In the genomic region with DNA sequence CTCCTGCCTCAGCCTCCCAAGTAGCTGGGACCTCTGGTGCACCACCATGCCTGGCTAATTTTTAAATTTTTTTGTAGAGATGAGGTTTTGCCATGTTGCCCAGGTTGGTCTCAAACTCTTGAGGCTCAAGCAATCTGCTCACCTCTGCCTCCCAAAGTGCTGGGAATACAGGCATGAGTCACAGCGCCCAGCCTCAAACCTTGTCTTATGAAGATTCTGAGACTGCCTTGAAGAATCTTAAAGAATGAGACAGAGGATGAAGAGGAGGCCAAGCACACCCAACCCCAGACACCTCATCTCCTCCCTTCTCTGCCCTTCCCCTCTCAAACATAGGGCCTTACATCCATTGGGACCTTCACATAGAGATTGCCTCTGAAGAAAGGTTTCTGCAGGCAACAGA, we compare ENCODE assay signal across 24 cellular contexts.
DNase-seq lines count a peak whose midpoint lies in the region; ATAC-seq, FAIRE-seq and TF ChIP-seq lines count a peak whose summit lies in the region.
"Had no signal": no experiment of that assay in that cellular context is flagged by ENCODE, and none has a peak within 500 bp of the region (broad histone marks: within the 10 kb centered on the region; RNA-seq: fewer than 3 reads in every experiment).

No MANE protein-coding gene starts in this region.

- no peak overlapping the region for H3K56ac ChIP-seq in IMR-90 (ENCODE audit: extremely low read depth, insufficient read depth, low read length)

- intact Hi-C loops in HepG2 (cut with micrococcal nuclease; ENCODE audit: unreplicated experiment) (loop anchor here (5.0 kb wide), 1 partner anchor 41 kb away; no protein-coding TSS in a partner anchor), right lobe of liver (cut with DNase I) (no loop called here), IMR-90 (cut with micrococcal nuclease) (no loop called here)

- dilution Hi-C loops in IMR-90 (cut with HindIII; ENCODE audit: low sequenced_read_pairs, unreplicated experiment), result no loop called here

- H3K9me3 Mint-ChIP-seq in T-helper 2 cell treated with Interferon-gamma antibody and Interleukin-4, amounts not matched to agents 5 μg/mL and 100 μg/mL, for 36 hours, result no peaks in the 10 kb centered on the region
- H3K9me3 Mint-ChIP-seq in natural killer cell treated with Interleukin-12 subunit alpha and Interleukin-12 subunit beta and Interleukin-15 and Interleukin-18, amount 100 ng/mL, for 72 hours, result no peaks in the 10 kb centered on the region
- H3K9me3 Mint-ChIP-seq: H9, IgD-negative memory B cell had no signal

- no peak for DNase-seq in HepG2 (ENCODE audit: low spot score)
- no peak for DNase-seq in right lobe of liver
- no peak for DNase-seq in IMR-90
- DNase-seq in amniotic epithelial cell (ENCODE audit: low read depth), result peak; percentile 8
- no peak for DNase-seq in T-helper 2 cell treated with Interferon-gamma antibody and Interleukin-4, amounts not matched to agents 5 μg/mL and 100 μg/mL, for 36 hours (ENCODE audit: low spot score)
- DNase-seq in trophoblast cell, result no peak
- DNase-seq in natural killer cell treated with Interleukin-12 subunit alpha and Interleukin-12 subunit beta and Interleukin-15 and Interleukin-18, amount 100 ng/mL, for 72 hours (ENCODE audit: low spot score), result no peak
- DNase-seq: 8988T, DMS53, GM23248, H9, NCI-H1048, NCI-H1417, NCI-H1694, NCI-H2081, NCI-H2227 treated with DMSO at 0.1 percent for 48 hours, NCI-H526 treated with DMSO at 0.1 percent for 48 hours, SIG-M5, SK-N-SH had no signal

- no peak overlapping the region for H4K8ac ChIP-seq in IMR-90 (ENCODE audit: low read depth in 2 of 2, low read length in 2 of 2)
- no peak overlapping the region for H4K8ac ChIP-seq in trophoblast cell (ENCODE audit: low read depth, low read length)

- no peak overlapping the region for H4K5ac ChIP-seq in IMR-90 (ENCODE audit: low read depth, low read length)

- no peaks in the 10 kb centered on the region for H3K27me3 ChIP-seq in HepG2 (ENCODE audit: control insufficient read depth in 1 of 2, insufficient read depth in 2 of 2, low read length in 2 of 2)
- H3K27me3 ChIP-seq in right lobe of liver, result no peaks in the 10 kb centered on the region
- no peaks in the 10 kb centered on the region for H3K27me3 ChIP-seq in IMR-90 (ENCODE audit: control insufficient read depth, insufficient read depth, low read length)
- no peaks in the 10 kb centered on the region for H3K27me3 ChIP-seq in parathyroid adenoma (ENCODE audit: control insufficient read depth, insufficient read depth, low read length)
- H3K27me3 ChIP-seq in trophoblast cell (ENCODE audit: insufficient read depth, low read length), result no peaks in the 10 kb centered on the region

- H3K27ac ChIP-seq in HepG2 (ENCODE audit: extremely low read length, insufficient read depth, low read length) (peak overlapping the region; percentile 17), right lobe of liver (no peak overlapping the region), IMR-90 (ENCODE audit: insufficient read depth, low read length) (no peak overlapping the region), parathyroid adenoma (no peak overlapping the region), trophoblast cell (ENCODE audit: low read depth, low read length) (no peak overlapping the region)
- H3K27ac ChIP-seq: GM23248, KMS-11 had no signal

- H2BK20ac ChIP-seq in IMR-90 (ENCODE audit: low read depth, low read length), result no peak overlapping the region

- H3K4me3 ChIP-seq in HepG2 (replicated peaks in 1 of 3; ENCODE audit: insufficient read depth in 1 of 3, low read depth in 2 of 3, low read length in 3 of 3) (no peak overlapping the region), right lobe of liver (no peak overlapping the region), IMR-90 (ENCODE audit: insufficient read depth, low read depth, low read length) (no peak overlapping the region), parathyroid adenoma (ENCODE audit: low read depth, low read length) (no peak overlapping the region), trophoblast cell (ENCODE audit: low read depth, low read length) (no peak overlapping the region)
- H3K4me3 ChIP-seq: GM23248 had no signal

- TF ChIP-seq CTCF in HepG2 (CRISPR knock-in tag; IDR thresholded peaks at IDR 0.05) (no peak), right lobe of liver (IDR thresholded peaks at IDR 0.05) (no peak), IMR-90 (conservative IDR thresholded peaks at IDR 0.05; ENCODE audit: low read depth, low read length) (no peak), parathyroid adenoma (IDR thresholded peaks at IDR 0.05) (no peak)

- H2AK5ac ChIP-seq in IMR-90 (ENCODE audit: low read depth, low read length) (no peak overlapping the region), trophoblast cell (ENCODE audit: low read length) (no peak overlapping the region)

- CTCF ChIA-PET in HepG2 (lab: Yijun Ruan, JAX; ENCODE audit: low intra/inter-chr PET ratio, low total read pairs), result no interaction called here
- CTCF ChIA-PET in IMR-90 (lab: Yijun Ruan, JAX), result no interaction called here

- H2BK5ac ChIP-seq in IMR-90 (ENCODE audit: low read depth, low read length, poor library complexity, severe bottlenecking) (no peak overlapping the region), trophoblast cell (ENCODE audit: low read depth, low read length, poor library complexity) (no peak overlapping the region)

- H4K12ac ChIP-seq in trophoblast cell (ENCODE audit: low read depth, low read length), result no peak overlapping the region

- H4K20me1 ChIP-seq in HepG2 (ENCODE audit: insufficient read depth, low read length) (no peaks in the 10 kb centered on the region), IMR-90 (ENCODE audit: insufficient read depth, low read length) (0 out of 2 replicates have a peak, but pooled peaks cover 6% of the 10 kb centered on the region)

- no peaks in the 10 kb centered on the region for H3K79me2 ChIP-seq in HepG2 (ENCODE audit: insufficient read depth, low read length)
- H3K79me2 ChIP-seq in parathyroid adenoma, result no peaks in the 10 kb centered on the region
- H3K79me2 ChIP-seq in trophoblast cell (ENCODE audit: control insufficient read depth, insufficient read depth, low read length, poor library complexity), result no peaks in the 10 kb centered on the region

- POLR2A ChIA-PET in HepG2 (lab: Yijun Ruan, JAX), result no interaction called here
- POLR2A ChIA-PET in IMR-90 (lab: Charles Lee; ENCODE audit: unreplicated experiment), result no interaction called here

- peaks cover 49% of the 10 kb centered on the region for H3K4me1 ChIP-seq in HepG2 (ENCODE audit: insufficient read depth, low read length)
- H3K4me1 ChIP-seq in right lobe of liver, result peaks cover 0 to 6% (median 0%) of the 10 kb centered on the region in 4 donors
- peaks cover 4% of the 10 kb centered on the region; the same call in 1 of the 2 replicates for H3K4me1 ChIP-seq in IMR-90 (ENCODE audit: control insufficient read depth, insufficient read depth, low read length)
- no peaks in the 10 kb centered on the region for H3K4me1 ChIP-seq in parathyroid adenoma
- no peaks in the 10 kb centered on the region for H3K4me1 ChIP-seq in trophoblast cell (ENCODE audit: control insufficient read depth in 1 of 2, insufficient read depth in 2 of 2, low read length in 2 of 2)

- H3K9me1 ChIP-seq in IMR-90 (ENCODE audit: insufficient read depth, low read length), result peaks cover 17% of the 10 kb centered on the region; the same call in 1 of the 2 replicates

- in situ Hi-C loops in HepG2 (cut with HindIII; ENCODE audit: extremely low pct_ligation_motif_present, low pct_unique_long_range_greater_than_20kb), result no loop called here
- in situ Hi-C loops in IMR-90 (cut with MboI; ENCODE audit: low sequenced_read_pairs), result no loop called here

- H2AFZ ChIP-seq in HepG2 (ENCODE audit: low read length) (no peak overlapping the region), IMR-90 (replicated peaks; ENCODE audit: low read length, poor library complexity) (no peak overlapping the region), parathyroid adenoma (no peak overlapping the region), trophoblast cell (ENCODE audit: insufficient read depth, low read length, poor library complexity) (no peak overlapping the region)
- H2AFZ ChIP-seq: GM23248 had no signal

- peak overlapping the region; percentile 66; the same call in 1 of the 2 replicates for H3K23ac ChIP-seq in IMR-90 (ENCODE audit: low read depth, low read length)
- H3K23ac ChIP-seq in trophoblast cell (ENCODE audit: low read length), result no peak overlapping the region

- H3K18ac ChIP-seq in IMR-90 (ENCODE audit: low read depth, low read length), result no peak overlapping the region
- no peak overlapping the region for H3K18ac ChIP-seq in trophoblast cell (ENCODE audit: low read length)

- no peak for TF ChIP-seq RAD21 in HepG2 (CRISPR knock-in tag; IDR thresholded peaks at IDR 0.05)
- TF ChIP-seq RAD21 in IMR-90 (IDR thresholded peaks at IDR 0.05; ENCODE audit: low read length), result no peak

- H3K4me1 Mint-ChIP-seq in T-helper 2 cell treated with Interferon-gamma antibody and Interleukin-4, amounts not matched to agents 5 μg/mL and 100 μg/mL, for 36 hours (ENCODE audit: low read depth), result peaks cover 8% of the 10 kb centered on the region
- no peaks in the 10 kb centered on the region for H3K4me1 Mint-ChIP-seq in natural killer cell treated with Interleukin-12 subunit alpha and Interleukin-12 subunit beta and Interleukin-15 and Interleukin-18, amount 100 ng/mL, for 72 hours (ENCODE audit: low read depth in 2 of 2)

- BruUV-seq in HepG2 (replicated peaks; lab: Mats Ljungman, UMichigan) (no TSS peak), IMR-90 (replicated peaks; lab: Mats Ljungman, UMichigan) (no TSS peak)

- H3K79me1 ChIP-seq in IMR-90 (ENCODE audit: low read depth in 1 of 2, low read length in 2 of 2) (peaks cover 6 to 45% of the 10 kb centered on the region in 2 experiments; a peak in 3 of 4 replicates), trophoblast cell (ENCODE audit: low read length) (no peaks in the 10 kb centered on the region)

- no peak overlapping the region for H2BK15ac ChIP-seq in IMR-90 (ENCODE audit: low read depth, low read length)

- 100% methylated on average over 1 of the region's 1 CpG for WGBS in HepG2 (ENCODE audit: low lambda C conversion rate)
- 100% methylated on average over 1 of the region's 1 CpG for WGBS in right lobe of liver (ENCODE audit: insufficient coverage, low coverage, low lambda C conversion rate, missing lambda C conversion rate)
- WGBS in IMR-90 (ENCODE audit: extremely low coverage in 2 of 2, insufficient read length in 1 of 2), 2 experiments, result no CpG with 5 or more reads among the region's 1 CpG
- no CpG with 5 or more reads among the region's 1 CpG for WGBS in trophoblast cell (ENCODE audit: extremely low coverage, insufficient coverage, insufficient read length)

- no peak for FAIRE-seq in HepG2 (lab: Jason Lieb, UNC)
- FAIRE-seq: D721Med, RCC 7860 had no signal

- ATAC-seq in HepG2, result no peak
- ATAC-seq in right lobe of liver, result no peak
- ATAC-seq in IMR-90 (ENCODE audit: low read depth), result peak; percentile 28; the same call in 1 of the 2 replicates
- ATAC-seq in natural killer cell treated with Interleukin-12 subunit alpha and Interleukin-12 subunit beta and Interleukin-15 and Interleukin-18, amount 100 ng/mL, for 72 hours, result no peak

- H4K91ac ChIP-seq in IMR-90 (ENCODE audit: insufficient read depth, low read depth, low read length) (no peak overlapping the region), trophoblast cell (ENCODE audit: low read depth, low read length) (no peak overlapping the region)

- H3K9ac ChIP-seq in HepG2 (ENCODE audit: insufficient read depth, low read depth, low read length) (no peak overlapping the region), IMR-90 (ENCODE audit: low read depth, low read length) (no peak overlapping the region), parathyroid adenoma (no peak overlapping the region), trophoblast cell (ENCODE audit: low read length) (no peak overlapping the region)
- H3K9ac ChIP-seq: GM23248, KMS-11, SK-N-SH had no signal

- no peaks in the 10 kb centered on the region; a peak in 1 of 5 replicates for H3K36me3 ChIP-seq in HepG2 (replicated peaks in 1 of 2; ENCODE audit: control insufficient read depth in 1 of 2, insufficient read depth in 2 of 2, low read length in 2 of 2)
- no peaks in the 10 kb centered on the region for H3K36me3 ChIP-seq in right lobe of liver
- H3K36me3 ChIP-seq in IMR-90 (ENCODE audit: control insufficient read depth, insufficient read depth, low read length), result peaks cover 40% of the 10 kb centered on the region
- no peaks in the 10 kb centered on the region for H3K36me3 ChIP-seq in parathyroid adenoma (ENCODE audit: control insufficient read depth, insufficient read depth, low read length)
- H3K36me3 ChIP-seq in trophoblast cell (ENCODE audit: control insufficient read depth in 1 of 2, insufficient read depth in 2 of 2, low read length in 2 of 2), result no peaks in the 10 kb centered on the region

- no peak overlapping the region for H2BK12ac ChIP-seq in trophoblast cell (ENCODE audit: low read length)

- H3K27me3 Mint-ChIP-seq in T-helper 2 cell treated with Interferon-gamma antibody and Interleukin-4, amounts not matched to agents 5 μg/mL and 100 μg/mL, for 36 hours (ENCODE audit: low read depth), result no peaks in the 10 kb centered on the region
- H3K27me3 Mint-ChIP-seq in natural killer cell treated with Interleukin-12 subunit alpha and Interleukin-12 subunit beta and Interleukin-15 and Interleukin-18, amount 100 ng/mL, for 72 hours, result no peaks in the 10 kb centered on the region
- H3K27me3 Mint-ChIP-seq: IgD-negative memory B cell had no signal

- no peak overlapping the region for H3K14ac ChIP-seq in IMR-90 (replicated peaks; ENCODE audit: low read depth, low read length)
- no peak overlapping the region for H3K14ac ChIP-seq in trophoblast cell (ENCODE audit: low read length)

- TF ChIP-seq POLR2A in HepG2 (IDR thresholded peaks at IDR 0.05; ENCODE audit: insufficient read depth in 1 of 2, low read depth in 2 of 2, low read length in 2 of 2) (no peak), right lobe of liver (IDR thresholded peaks at IDR 0.05) (no peak), IMR-90 (IDR thresholded peaks at IDR 0.05; ENCODE audit: low read depth, low read length) (no peak)

- H3K4me2 ChIP-seq in HepG2 (ENCODE audit: low read depth, low read length) (no peak overlapping the region), IMR-90 (ENCODE audit: low read depth, low read length) (no peak overlapping the region), parathyroid adenoma (ENCODE audit: low read length) (peak overlapping the region; percentile 29), trophoblast cell (ENCODE audit: low read length) (no peak overlapping the region)
- H3K4me2 ChIP-seq: KMS-11, SK-N-SH had no signal

- H2AK9ac ChIP-seq in IMR-90 (replicated peaks; ENCODE audit: low read depth, low read length, poor library complexity), result no peak overlapping the region

- TF ChIP-seq EP300 in HepG2 (IDR thresholded peaks at IDR 0.05; ENCODE audit: low read depth in 2 of 2, low read length in 2 of 2) (no peak), HepG2 (CRISPR knock-in tag; IDR thresholded peaks at IDR 0.05; ENCODE audit: borderline replicate concordance) (no peak)

- H3K27ac Mint-ChIP-seq in T-helper 2 cell treated with Interferon-gamma antibody and Interleukin-4, amounts not matched to agents 5 μg/mL and 100 μg/mL, for 36 hours, result no peak overlapping the region
- H3K27ac Mint-ChIP-seq in natural killer cell treated with Interleukin-12 subunit alpha and Interleukin-12 subunit beta and Interleukin-15 and Interleukin-18, amount 100 ng/mL, for 72 hours, result no peak overlapping the region
- H3K27ac Mint-ChIP-seq: H9, IgD-negative memory B cell had no signal

- H3K9me3 ChIP-seq in HepG2 (ENCODE audit: low read length), result no peaks in the 10 kb centered on the region
- no peaks in the 10 kb centered on the region for H3K9me3 ChIP-seq in right lobe of liver
- H3K9me3 ChIP-seq in IMR-90 (ENCODE audit: control insufficient read depth, insufficient read depth, low read length), result no peaks in the 10 kb centered on the region
- no peaks in the 10 kb centered on the region for H3K9me3 ChIP-seq in parathyroid adenoma (ENCODE audit: control insufficient read depth, low read length)
- H3K9me3 ChIP-seq in trophoblast cell (ENCODE audit: insufficient read depth, low read depth, low read length), result no peaks in the 10 kb centered on the region
- H3K9me3 ChIP-seq: SK-N-SH had no signal

- no peak overlapping the region for H3K4ac ChIP-seq in IMR-90 (ENCODE audit: low read depth, low read length)
- H3K4ac ChIP-seq in trophoblast cell (ENCODE audit: low read depth, low read length), result no peak overlapping the region

- H3K36me3 Mint-ChIP-seq in T-helper 2 cell treated with Interferon-gamma antibody and Interleukin-4, amounts not matched to agents 5 μg/mL and 100 μg/mL, for 36 hours (ENCODE audit: low read depth), result peaks cover 4% of the 10 kb centered on the region
- no peaks in the 10 kb centered on the region for H3K36me3 Mint-ChIP-seq in natural killer cell treated with Interleukin-12 subunit alpha and Interleukin-12 subunit beta and Interleukin-15 and Interleukin-18, amount 100 ng/mL, for 72 hours

- no peak overlapping the region for H3K4me3 Mint-ChIP-seq in T-helper 2 cell treated with Interferon-gamma antibody and Interleukin-4, amounts not matched to agents 5 μg/mL and 100 μg/mL, for 36 hours
- no peak overlapping the region for H3K4me3 Mint-ChIP-seq in natural killer cell treated with Interleukin-12 subunit alpha and Interleukin-12 subunit beta and Interleukin-15 and Interleukin-18, amount 100 ng/mL, for 72 hours
- H3K4me3 Mint-ChIP-seq: H9, IgD-negative memory B cell had no signal

- H2BK120ac ChIP-seq in IMR-90 (ENCODE audit: low read depth, low read length) (no peak overlapping the region), trophoblast cell (ENCODE audit: insufficient read depth, low read length, poor library complexity) (no peak overlapping the region)
